ENCODE assay signal across 8 cellular contexts in genomic region chr18:9404565-9405060, GRCh38.
DNase-seq lines count a peak whose midpoint lies in the region; ATAC-seq and TF ChIP-seq lines count a peak whose summit lies in the region.

No MANE protein-coding gene starts in this region.

- H3F3A ChIP-seq in Loucy (ENCODE audit: low read depth) = no peaks in the 10 kb centered on the region

- H3K79me2 ChIP-seq in Loucy (ENCODE audit: insufficient read depth, low read length) = no peaks in the 10 kb centered on the region

- H3K9ac ChIP-seq in Loucy (ENCODE audit: low read depth, low read length, poor library complexity, severe bottlenecking) = peak overlapping the region; percentile 55

- H3K4me2 ChIP-seq in Loucy (ENCODE audit: low read depth, low read length, poor library complexity, severe bottlenecking) = peak overlapping the region; percentile 55

- H3K9me2 ChIP-seq in Loucy (replicated peaks; ENCODE audit: low read depth, low read length) = no peaks in the 10 kb centered on the region

- DNase-seq in erythroblast (lab: John Stamatoyannopoulos, UW) (peak; percentile 50 to 70), RKO (ENCODE audit: low spot score) (no peak), NCI-H1105 (lab: John Stamatoyannopoulos, UW) (no peak)
- peak; percentile 41 for DNase-seq in stimulated activated CD8-positive, alpha-beta memory T cell treated with anti-CD3 and anti-CD28 coated beads, Interleukin-4, amount 100 ng/mL, for 48 hours

- H4K20me1 ChIP-seq in Loucy (ENCODE audit: insufficient read depth, low read length, poor library complexity, severe bottlenecking) = no peaks in the 10 kb centered on the region

- no peaks in the 10 kb centered on the region for H3K9me3 ChIP-seq in Loucy (ENCODE audit: insufficient read depth, low read depth, low read length)

- H3K4me3 ChIP-seq in Loucy (ENCODE audit: low read length, poor library complexity, severe bottlenecking) = peak overlapping the region; percentile 68

- H3K27me3 ChIP-seq in Loucy (ENCODE audit: insufficient read depth, low read length, poor library complexity, severe bottlenecking) = no peaks in the 10 kb centered on the region

- no peaks in the 10 kb centered on the region for H3K36me3 ChIP-seq in Loucy (ENCODE audit: insufficient read depth, low read length)

- no peak for TF ChIP-seq CTCF in Loucy (conservative IDR thresholded peaks at IDR 0.05; ENCODE audit: low read length)

- peak; percentile 77 for ATAC-seq in GM19395 (IDR thresholded peaks at IDR 0.05; ENCODE audit: unreplicated experiment)
- ATAC-seq in GM18517 (IDR thresholded peaks at IDR 0.05; ENCODE audit: unreplicated experiment) = no peak
- no peak for ATAC-seq in GM19035 (IDR thresholded peaks at IDR 0.05; ENCODE audit: unreplicated experiment)

- no peak for TF ChIP-seq POLR2A in erythroblast (IDR thresholded peaks at IDR 0.05; ENCODE audit: low read length)

- no peaks in the 10 kb centered on the region for H3K4me1 ChIP-seq in Loucy (ENCODE audit: insufficient read depth, low read length, poor library complexity, severe bottlenecking)

- H2AFZ ChIP-seq in Loucy (ENCODE audit: low read length) = peak overlapping the region; percentile 56; the same call in 1 of the 2 replicates

Comparison
In these comparisons a context has a peak if more than half of its experiments do, and no peak if none do; other contexts are left out.
1. DNase-seq: peak in erythroblast (2 of 2) and stimulated activated CD8-positive, alpha-beta memory T cell treated with anti-CD3 and anti-CD28 coated beads, Interleukin-4, amount 100 ng/mL, for 48 hours (single experiment); none in RKO (single experiment) and NCI-H1105 (single experiment).